Comparison of ENCODE assay signal across 1 cellular context in genomic region chr10:100208271-100208670, GRCh38.
TF ChIP-seq lines count a peak whose summit lies in the region.

No MANE protein-coding gene starts in this region.

TF ChIP-seq in GM23338, 12 proteins besides CTCF, POLR2A, EP300 and RAD21 (continued from another document):
- TF ChIP-seq ZNF462 (CRISPR knock-in tag; IDR thresholded peaks at IDR 0.05), result no peak
TF ChIP-seq in GM23338: peak in this region for 0.
